16 cellular contexts compared by ENCODE assay signal in genomic region chr7:107718456-107719193, GRCh38. TPM values are rescaled to one million over a fixed set of nuclear protein-coding genes. Genes with fewer than 3 reads are reported as not detected.
DNase-seq lines count a peak whose midpoint lies in the region; ATAC-seq, FAIRE-seq and TF ChIP-seq lines count a peak whose summit lies in the region.
"Had no signal": no experiment of that assay in that cellular context is flagged by ENCODE, and none has a peak within 500 bp of the region (broad histone marks: within the 10 kb centered on the region; RNA-seq: fewer than 3 reads in every experiment).

No MANE protein-coding gene starts in this region.

- DNase-seq in HepG2 (ENCODE audit: low spot score) (no peak), right lobe of liver (no peak), astrocyte (ENCODE audit: low read depth) (no peak), neural crest cell (ENCODE audit: low read depth, low spot score) (no peak), left ventricle myocardium superior (no peak), GM19240 (ENCODE audit: insufficient read length, low spot score) (no peak)
- DNase-seq: 8988T; AML-193; Caco-2; CD8-positive, alpha-beta memory T cell; GM23248; H9; HFFc6 had no signal

- H3K9me3 ChIP-seq in HepG2 (ENCODE audit: low read length), result no peaks in the 10 kb centered on the region
- H3K9me3 ChIP-seq in right lobe of liver, result no peaks in the 10 kb centered on the region
- no peaks in the 10 kb centered on the region for H3K9me3 ChIP-seq in astrocyte (ENCODE audit: insufficient read depth, low read depth, low read length)
- H3K9me3 ChIP-seq: BLaER1, Caco-2 had no signal

- peaks cover 12% of the 10 kb centered on the region for H3K4me1 Mint-ChIP-seq in astrocyte (ENCODE audit: low read depth, unreplicated experiment)
- H3K4me1 Mint-ChIP-seq in neural crest cell, result peaks cover 1% of the 10 kb centered on the region
- H3K4me1 Mint-ChIP-seq: CD8-positive, alpha-beta memory T cell had no signal

- POLR2A ChIA-PET in HepG2 (lab: Yijun Ruan, JAX), result no interaction called here

- H3K27me3 ChIP-seq in HepG2 (ENCODE audit: control insufficient read depth in 1 of 2, insufficient read depth in 2 of 2, low read length in 2 of 2), result no peaks in the 10 kb centered on the region; a peak in 1 of 5 replicates
- no peaks in the 10 kb centered on the region for H3K27me3 ChIP-seq in right lobe of liver
- no peaks in the 10 kb centered on the region for H3K27me3 ChIP-seq in astrocyte (ENCODE audit: insufficient read depth, low read length)
- H3K27me3 ChIP-seq: BLaER1 had no signal

- H3K36me3 ChIP-seq in HepG2 (replicated peaks in 1 of 2; ENCODE audit: control insufficient read depth in 1 of 2, insufficient read depth in 2 of 2, low read length in 2 of 2) (no peaks in the 10 kb centered on the region), right lobe of liver (no peaks in the 10 kb centered on the region), astrocyte (ENCODE audit: insufficient read depth, low read length) (no peaks in the 10 kb centered on the region)
- H3K36me3 ChIP-seq: BLaER1 had no signal

- H3K27ac ChIP-seq in HepG2 (ENCODE audit: extremely low read length, insufficient read depth, low read length) (no peak overlapping the region), right lobe of liver (no peak overlapping the region), astrocyte (ENCODE audit: low read depth, low read length) (no peak overlapping the region)
- H3K27ac ChIP-seq: BLaER1, GM23248 had no signal

- H3K4me3 Mint-ChIP-seq in astrocyte (ENCODE audit: unreplicated experiment) (no peak overlapping the region), neural crest cell (no peak overlapping the region)
- H3K4me3 Mint-ChIP-seq: CD8-positive, alpha-beta memory T cell; H9; HFFc6 had no signal

- H3K4me3 ChIP-seq in HepG2 (replicated peaks in 1 of 3; ENCODE audit: insufficient read depth in 1 of 3, low read depth in 2 of 3, low read length in 3 of 3), result no peak overlapping the region
- no peak overlapping the region for H3K4me3 ChIP-seq in right lobe of liver
- H3K4me3 ChIP-seq in astrocyte (ENCODE audit: insufficient read depth, low read depth, low read length), result no peak overlapping the region
- H3K4me3 ChIP-seq: BLaER1, GM23248 had no signal

- no peak for TF ChIP-seq RAD21 in HepG2 (CRISPR knock-in tag; IDR thresholded peaks at IDR 0.05)

- intact Hi-C loops in HepG2 (cut with micrococcal nuclease; ENCODE audit: unreplicated experiment) (no loop called here), right lobe of liver (cut with DNase I) (no loop called here), left ventricle myocardium superior (cut with micrococcal nuclease) (no loop called here)

- H4K20me1 ChIP-seq in HepG2 (ENCODE audit: insufficient read depth, low read length) (no peaks in the 10 kb centered on the region), astrocyte (ENCODE audit: insufficient read depth, low read length) (no peaks in the 10 kb centered on the region)
- H4K20me1 ChIP-seq: BLaER1 had no signal

- H3K9ac ChIP-seq in HepG2 (ENCODE audit: insufficient read depth, low read depth, low read length), result no peak overlapping the region
- no peak overlapping the region for H3K9ac ChIP-seq in astrocyte (ENCODE audit: low read length)
- H3K9ac ChIP-seq: BLaER1, GM23248 had no signal

- H3K4me2 ChIP-seq in HepG2 (ENCODE audit: low read depth, low read length) (no peak overlapping the region), astrocyte (ENCODE audit: low read length) (no peak overlapping the region)
- H3K4me2 ChIP-seq: BLaER1 had no signal

- H3K9me3 Mint-ChIP-seq in astrocyte (ENCODE audit: unreplicated experiment) (no peaks in the 10 kb centered on the region), neural crest cell (no peaks in the 10 kb centered on the region)
- H3K9me3 Mint-ChIP-seq: CD8-positive, alpha-beta memory T cell; H9; HFFc6 had no signal

- 5% methylated on average over 4 of the region's 4 CpGs for WGBS in HepG2 (ENCODE audit: low lambda C conversion rate)
- WGBS in right lobe of liver (ENCODE audit: insufficient coverage, low coverage, low lambda C conversion rate, missing lambda C conversion rate), result 65% methylated on average over 4 of the region's 4 CpGs

- TF ChIP-seq CTCF in HepG2 (CRISPR knock-in tag; IDR thresholded peaks at IDR 0.05) (no peak), right lobe of liver (IDR thresholded peaks at IDR 0.05) (no peak), astrocyte (IDR thresholded peaks at IDR 0.05; ENCODE audit: insufficient read depth, low read depth, low read length) (no peak), neural crest cell (conservative IDR thresholded peaks at IDR 0.05) (no peak)

- no peaks in the 10 kb centered on the region for H3K79me2 ChIP-seq in HepG2 (ENCODE audit: insufficient read depth, low read length)
- H3K79me2 ChIP-seq in astrocyte (ENCODE audit: insufficient read depth, low read length), result no peaks in the 10 kb centered on the region

- no peaks in the 10 kb centered on the region for H3K4me1 ChIP-seq in HepG2 (ENCODE audit: insufficient read depth, low read length)
- H3K4me1 ChIP-seq in right lobe of liver, result no peaks in the 10 kb centered on the region
- no peaks in the 10 kb centered on the region for H3K4me1 ChIP-seq in astrocyte (ENCODE audit: insufficient read depth, low read length)
- H3K4me1 ChIP-seq: BLaER1 had no signal

- BruUV-seq in HepG2 (replicated peaks; lab: Mats Ljungman, UMichigan), result no TSS peak

- CTCF ChIA-PET in HepG2 (lab: Yijun Ruan, JAX; ENCODE audit: low intra/inter-chr PET ratio, low total read pairs), result no interaction called here

- no peak for TF ChIP-seq POLR2A in HepG2 (IDR thresholded peaks at IDR 0.05; ENCODE audit: insufficient read depth in 1 of 2, low read depth in 2 of 2, low read length in 2 of 2)
- no peak for TF ChIP-seq POLR2A in right lobe of liver (IDR thresholded peaks at IDR 0.05)

- no peaks in the 10 kb centered on the region for H3K27me3 Mint-ChIP-seq in astrocyte (ENCODE audit: low read depth, unreplicated experiment)
- no peaks in the 10 kb centered on the region for H3K27me3 Mint-ChIP-seq in neural crest cell (ENCODE audit: low read depth)

- H3K36me3 Mint-ChIP-seq in astrocyte (ENCODE audit: low read depth, unreplicated experiment) (no peaks in the 10 kb centered on the region), neural crest cell (ENCODE audit: low read depth) (no peaks in the 10 kb centered on the region)
- H3K36me3 Mint-ChIP-seq: CD8-positive, alpha-beta memory T cell had no signal

- TF ChIP-seq EP300 in HepG2 (IDR thresholded peaks at IDR 0.05; ENCODE audit: low read depth in 2 of 2, low read length in 2 of 2) (no peak), HepG2 (CRISPR knock-in tag; IDR thresholded peaks at IDR 0.05; ENCODE audit: borderline replicate concordance) (no peak)

- FAIRE-seq in HepG2 (lab: Jason Lieb, UNC) (no peak), astrocyte (lab: Jason Lieb, UNC) (no peak)
- FAIRE-seq: HTR-8/SVneo had no signal

- no peak overlapping the region for H2AFZ ChIP-seq in HepG2 (ENCODE audit: low read length)
- no peak overlapping the region for H2AFZ ChIP-seq in astrocyte (ENCODE audit: low read depth, low read length)
- H2AFZ ChIP-seq: GM23248 had no signal

- in situ Hi-C loops in HepG2 (cut with HindIII; ENCODE audit: extremely low pct_ligation_motif_present, low pct_unique_long_range_greater_than_20kb), result loop anchor here (25.0 kb wide), 1 partner anchor 506 kb away; no protein-coding TSS in a partner anchor

- no peak for ATAC-seq in HepG2
- no peak for ATAC-seq in right lobe of liver
- ATAC-seq in left ventricle myocardium superior, result no peak
- ATAC-seq in HG03571 (IDR thresholded peaks at IDR 0.05; ENCODE audit: unreplicated experiment), result no peak

- H3K27ac Mint-ChIP-seq in astrocyte (ENCODE audit: unreplicated experiment), result peak overlapping the region; percentile 37
- H3K27ac Mint-ChIP-seq in neural crest cell (ENCODE audit: unreplicated experiment), result peak overlapping the region; percentile 22
- H3K27ac Mint-ChIP-seq: CD8-positive, alpha-beta memory T cell; H9; HFFc6 had no signal

RNA-seq across cellular contexts. Expression of gene CBLL1, which starts 25.3 kb away (rescaled TPM):
- total RNA-seq in HepG2 (2016; rRNA removed; fragmentation: Illumina TruSeq; extraction: Trizol) (10.5 and 12.2 TPM in 2 replicates), right lobe of liver (10 to 100 TPM in 1 of 6 experiments, 1 to 10 TPM in 5; 5.8 to 11.6 (median 8.5) TPM), astrocyte (27.3 and 28.3 TPM in 2 replicates), neural crest cell (30.8 and 35.2 TPM in 2 replicates), left ventricle myocardium superior (24.8 TPM)
- total RNA-seq in HepG2 (2016; cell fraction: cytosol; rRNA removed; fragmentation: Illumina TruSeq; extraction: Trizol; ENCODE audit: low read depth), result 4.6 and 9.6 TPM in 2 replicates
- 8.4 and 9.8 TPM in 2 replicates for total RNA-seq in HepG2 (2016; cell fraction: insoluble cytoplasmic fraction; rRNA removed; fragmentation: Illumina TruSeq; extraction: Trizol)
- 10.8 and 12.2 TPM in 2 replicates for total RNA-seq in HepG2 (2016; cell fraction: membrane; rRNA removed; fragmentation: Illumina TruSeq; extraction: Trizol)
- total RNA-seq in HepG2 (2016; cell fraction: nucleus; rRNA removed; fragmentation: Illumina TruSeq; extraction: Trizol), result 14.2 and 14.8 TPM in 2 replicates
- 8.8 and 9.1 TPM in 2 replicates for polyA plus RNA-seq in HepG2 (2011; rRNA removed)
- 4.3 and 5.7 TPM in 2 replicates for polyA plus RNA-seq in HepG2 (2011; cell fraction: cytosol; rRNA removed)
- 14.0 and 15.1 TPM in 2 replicates for polyA plus RNA-seq in HepG2 (2011; cell fraction: nucleus; rRNA removed)
- 20.1 and 22.9 TPM in 2 replicates for polyA plus RNA-seq in HepG2 (2012)
- polyA plus RNA-seq in HepG2 (2016; cell fraction: cytosol; fragmentation: Illumina TruSeq; extraction: Trizol; ENCODE audit: low read depth), result 2.6 and 2.7 TPM in 2 replicates
- polyA plus RNA-seq in HepG2 (2016; cell fraction: insoluble cytoplasmic fraction; fragmentation: Illumina TruSeq; extraction: Trizol; ENCODE audit: low read depth), result 14.3 and 19.8 TPM in 2 replicates
- 5.6 and 7.4 TPM in 2 replicates for polyA plus RNA-seq in HepG2 (2016; cell fraction: membrane; fragmentation: Illumina TruSeq; extraction: Trizol; ENCODE audit: low read depth)
- polyA plus RNA-seq in HepG2 (2016; cell fraction: nucleus; fragmentation: Illumina TruSeq; extraction: Trizol; ENCODE audit: insufficient read depth, low read depth), result 15.6 and 15.9 TPM in 2 replicates
- polyA minus RNA-seq in HepG2 (2011; rRNA and poly(A)+ RNA removed; ENCODE audit: low replicate concordance), result 10.1 and 20.3 TPM in 2 replicates
- polyA minus RNA-seq in HepG2 (2011; cell fraction: cytosol; rRNA and poly(A)+ RNA removed), result 15.6 and 20.4 TPM in 2 replicates
- 42.4 and 45.3 TPM in 2 replicates for polyA minus RNA-seq in HepG2 (2011; cell fraction: nucleus; rRNA and poly(A)+ RNA removed)

RNA-seq across cellular contexts. Expression of gene SLC26A4, which starts 58.0 kb away (rescaled TPM):
- 0.11 TPM in 1 of 2 replicates, not detected in the other for total RNA-seq in HepG2 (2016; rRNA removed; fragmentation: Illumina TruSeq; extraction: Trizol)
- 0.09 TPM in 1 of 2 replicates, not detected in the other for total RNA-seq in HepG2 (2016; cell fraction: cytosol; rRNA removed; fragmentation: Illumina TruSeq; extraction: Trizol; ENCODE audit: low read depth)
- 0.04 and 0.22 TPM in 2 replicates for total RNA-seq in HepG2 (2016; cell fraction: insoluble cytoplasmic fraction; rRNA removed; fragmentation: Illumina TruSeq; extraction: Trizol)
- total RNA-seq in HepG2 (2016; cell fraction: membrane; rRNA removed; fragmentation: Illumina TruSeq; extraction: Trizol), result not detected in 2 replicates
- total RNA-seq in HepG2 (2016; cell fraction: nucleus; rRNA removed; fragmentation: Illumina TruSeq; extraction: Trizol), result 0.28 TPM in 1 of 2 replicates, not detected in the other
- 0.08 and 0.10 TPM in 2 replicates for polyA plus RNA-seq in HepG2 (2011; rRNA removed)
- 0.04 and 0.09 TPM in 2 replicates for polyA plus RNA-seq in HepG2 (2011; cell fraction: cytosol; rRNA removed)
- 0.23 and 0.29 TPM in 2 replicates for polyA plus RNA-seq in HepG2 (2011; cell fraction: nucleus; rRNA removed)
- polyA plus RNA-seq in HepG2 (2012), result 0.03 and 0.12 TPM in 2 replicates
- not detected in 2 replicates for polyA plus RNA-seq in HepG2 (2016; cell fraction: cytosol; fragmentation: Illumina TruSeq; extraction: Trizol; ENCODE audit: low read depth)
- polyA plus RNA-seq in HepG2 (2016; cell fraction: insoluble cytoplasmic fraction; fragmentation: Illumina TruSeq; extraction: Trizol; ENCODE audit: low read depth), result not detected in 2 replicates
- not detected in 2 replicates for polyA plus RNA-seq in HepG2 (2016; cell fraction: membrane; fragmentation: Illumina TruSeq; extraction: Trizol; ENCODE audit: low read depth)
- polyA plus RNA-seq in HepG2 (2016; cell fraction: nucleus; fragmentation: Illumina TruSeq; extraction: Trizol; ENCODE audit: insufficient read depth, low read depth), result 0.08 TPM in 1 of 2 replicates, not detected in the other
- 0.09 and 0.20 TPM in 2 replicates for polyA minus RNA-seq in HepG2 (2011; rRNA and poly(A)+ RNA removed; ENCODE audit: low replicate concordance)
- 0.30 TPM in 1 of 2 replicates, not detected in the other for polyA minus RNA-seq in HepG2 (2011; cell fraction: cytosol; rRNA and poly(A)+ RNA removed)
- 0.25 and 1.5 TPM in 2 replicates for polyA minus RNA-seq in HepG2 (2011; cell fraction: nucleus; rRNA and poly(A)+ RNA removed)
- total RNA-seq in right lobe of liver, result under 1 TPM in 5 of 6 experiments, not detected in 1; 0.05 to 0.68 (median 0.27) TPM
- 0.57 and 0.91 TPM in 2 replicates for total RNA-seq in astrocyte
- 0.12 and 0.52 TPM in 2 replicates for total RNA-seq in neural crest cell
- 0.40 TPM for total RNA-seq in left ventricle myocardium superior
- total RNA-seq: Caco-2 had no signal
- polyA plus RNA-seq: CD8-positive, alpha-beta memory T cell had no signal
